Comparison of ENCODE assay signal across 2 cellular contexts in the genomic region with DNA sequence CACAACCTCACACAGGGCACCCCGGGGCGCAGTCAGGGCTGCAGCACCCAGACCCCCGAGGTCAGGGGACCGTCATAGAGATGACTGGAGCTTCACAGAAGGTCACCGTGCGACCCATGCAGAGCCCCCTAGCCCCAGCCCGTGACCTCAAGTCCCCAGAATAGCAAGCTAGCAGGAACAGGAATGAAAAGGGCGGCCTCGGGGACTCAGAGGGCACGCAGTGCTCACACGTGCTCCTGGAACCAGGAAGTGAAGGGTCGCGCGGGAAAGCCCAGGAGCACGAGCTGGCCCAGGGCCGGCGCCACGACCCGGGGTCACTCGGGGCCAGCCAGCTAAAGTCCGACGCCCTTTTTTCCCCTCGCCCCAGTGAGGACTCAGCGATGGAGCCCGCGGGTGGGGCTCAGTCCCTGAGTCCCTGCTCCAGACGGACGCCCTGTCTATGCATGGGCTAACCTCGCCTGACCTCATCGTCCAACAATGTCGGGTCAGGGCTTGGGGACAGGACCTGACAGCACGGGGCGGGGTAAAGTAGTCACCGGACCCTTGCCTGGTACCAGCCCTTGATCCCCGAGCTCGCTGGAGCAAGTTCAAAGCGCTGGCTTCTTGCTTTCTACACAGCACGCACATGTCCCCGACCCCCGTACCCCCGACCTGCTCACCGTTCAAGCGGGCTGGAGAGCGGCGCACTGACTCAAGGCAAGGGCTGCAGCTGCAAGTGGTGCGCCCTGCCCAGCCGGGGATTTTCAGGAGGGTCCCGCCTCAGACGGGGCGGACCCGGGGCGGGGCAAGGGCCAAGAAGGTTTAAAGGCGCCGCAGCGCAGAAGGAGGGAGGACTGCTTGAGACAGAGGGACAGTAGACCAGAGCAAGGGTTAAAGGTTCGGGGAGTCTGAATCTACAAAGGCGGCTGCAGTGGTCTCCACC.
TF ChIP-seq lines count a peak whose summit lies in the region.

TAGLN2 (minus strand) TSS at position 717 of the 922 bp plus-strand sequence. CDS start 4,998 bp downstream, outside the sequence.

TF ChIP-seq in IMR-90, 13 proteins besides CTCF, POLR2A, EP300 and RAD21 (continued from another document):
- TF ChIP-seq USF2 (IDR thresholded peaks at IDR 0.05; ENCODE audit: low read depth, low read length) (0 out of 2 replicates have a peak, but pooled peaks have one; percentile 29), MXI1 (IDR thresholded peaks at IDR 0.05; ENCODE audit: borderline replicate concordance, low read depth, low read length) (0 out of 2 replicates have a peak, but pooled peaks have one; percentile 60), RCOR1 (IDR thresholded peaks at IDR 0.05; ENCODE audit: insufficient replicate concordance, low read length) (peak; percentile 13), MAZ (IDR thresholded peaks at IDR 0.05; ENCODE audit: borderline replicate concordance, low read depth, low read length) (peak; percentile 78; the same call in 1 of the 2 replicates), NFE2L2 (IDR thresholded peaks at IDR 0.05; ENCODE audit: low read depth, low read length) (no peak), ELK1 (IDR thresholded peaks at IDR 0.05; ENCODE audit: borderline replicate concordance, low read depth, low read length) (no peak), FOS (IDR thresholded peaks at IDR 0.05; ENCODE audit: low read depth, low read length) (peak; percentile 5; the same call in 1 of the 2 replicates), RFX5 (IDR thresholded peaks at IDR 0.05; ENCODE audit: low read depth, low read length) (no peak), MAFK (IDR thresholded peaks at IDR 0.05; ENCODE audit: low read depth, low read length) (no peak), BHLHE40 (IDR thresholded peaks at IDR 0.05; ENCODE audit: low read depth, low read length) (peak; percentile 4; the same call in 1 of the 2 replicates), CHD1 (IDR thresholded peaks at IDR 0.05; ENCODE audit: low read depth, low read length) (peak; percentile 94), CEBPB (IDR thresholded peaks at IDR 0.05; ENCODE audit: low read depth, low read length) (peak; percentile 11; the same call in 1 of the 2 replicates)

TF ChIP-seq in SK-N-SH treated with all-trans-retinoic acid at 6 μM for 48 hours, 23 proteins besides CTCF, POLR2A, EP300 and RAD21 (continued from another document):
- TF ChIP-seq PATZ1 (CRISPR knock-in tag; IDR thresholded peaks at IDR 0.05; ENCODE audit: borderline replicate concordance) = no peak; the same call in 1 of the 2 replicates
- TF ChIP-seq, protein P1, sequence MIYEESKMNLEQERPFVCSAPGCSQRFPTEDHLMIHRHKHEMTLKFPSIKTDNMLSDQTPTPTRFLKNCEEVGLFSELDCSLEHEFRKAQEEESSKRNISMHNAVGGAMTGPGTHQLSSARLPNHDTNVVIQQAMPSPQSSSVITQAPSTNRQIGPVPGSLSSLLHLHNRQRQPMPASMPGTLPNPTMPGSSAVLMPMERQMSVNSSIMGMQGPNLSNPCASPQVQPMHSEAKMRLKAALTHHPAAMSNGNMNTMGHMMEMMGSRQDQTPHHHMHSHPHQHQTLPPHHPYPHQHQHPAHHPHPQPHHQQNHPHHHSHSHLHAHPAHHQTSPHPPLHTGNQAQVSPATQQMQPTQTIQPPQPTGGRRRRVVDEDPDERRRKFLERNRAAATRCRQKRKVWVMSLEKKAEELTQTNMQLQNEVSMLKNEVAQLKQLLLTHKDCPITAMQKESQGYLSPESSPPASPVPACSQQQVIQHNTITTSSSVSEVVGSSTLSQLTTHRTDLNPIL (CRISPR knock-in tag; IDR thresholded peaks at IDR 0.05; ENCODE audit: low read depth) = no peak
